ENCODE assay signal across 2 cellular contexts in genomic region chr7:105497016-105497415, GRCh38.
TF ChIP-seq lines count a peak whose summit lies in the region.

No MANE protein-coding gene starts in this region.

TF ChIP-seq in IMR-90, 13 proteins besides CTCF, POLR2A, EP300 and RAD21:
- no peak for TF ChIP-seq MAZ (IDR thresholded peaks at IDR 0.05; ENCODE audit: borderline replicate concordance, low read depth, low read length)
TF ChIP-seq in IMR-90: peak in this region for 0.

TF ChIP-seq in SK-N-SH, 30 proteins besides CTCF, POLR2A, EP300 and RAD21:
- TF ChIP-seq TAF1 (IDR thresholded peaks at IDR 0.05; ENCODE audit: borderline replicate concordance, low read depth, low read length) (no peak), NRF1 (IDR thresholded peaks at IDR 0.05; ENCODE audit: low read depth, low read length) (no peak), RFX5 (IDR thresholded peaks at IDR 0.05; ENCODE audit: low read length) (no peak), CHD2 (IDR thresholded peaks at IDR 0.05; ENCODE audit: low read length, partially characterized antibody) (no peak), FOXJ3 (CRISPR knock-in tag; IDR thresholded peaks at IDR 0.05) (no peak), USF1 (IDR thresholded peaks at IDR 0.05; ENCODE audit: borderline replicate concordance, low read depth) (no peak), REST (IDR thresholded peaks at IDR 0.05; ENCODE audit: low read depth, low read length) (no peak), GABPA (IDR thresholded peaks at IDR 0.05; ENCODE audit: low read depth) (no peak), TEAD4 (IDR thresholded peaks at IDR 0.05; ENCODE audit: borderline replicate concordance, insufficient read depth) (no peak)
- TF ChIP-seq, protein P1, sequence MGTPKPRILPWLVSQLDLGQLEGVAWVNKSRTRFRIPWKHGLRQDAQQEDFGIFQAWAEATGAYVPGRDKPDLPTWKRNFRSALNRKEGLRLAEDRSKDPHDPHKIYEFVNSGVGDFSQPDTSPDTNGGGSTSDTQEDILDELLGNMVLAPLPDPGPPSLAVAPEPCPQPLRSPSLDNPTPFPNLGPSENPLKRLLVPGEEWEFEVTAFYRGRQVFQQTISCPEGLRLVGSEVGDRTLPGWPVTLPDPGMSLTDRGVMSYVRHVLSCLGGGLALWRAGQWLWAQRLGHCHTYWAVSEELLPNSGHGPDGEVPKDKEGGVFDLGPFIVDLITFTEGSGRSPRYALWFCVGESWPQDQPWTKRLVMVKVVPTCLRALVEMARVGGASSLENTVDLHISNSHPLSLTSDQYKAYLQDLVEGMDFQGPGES (IDR thresholded peaks at IDR 0.05; ENCODE audit: low read depth, low read length) = no peak
